21 cellular contexts compared by ENCODE assay signal in genomic region chr20:58218665-58219341, GRCh38. TPM values are rescaled to one million over a fixed set of nuclear protein-coding genes. Genes with fewer than 3 reads are reported as not detected.
DNase-seq lines count a peak whose midpoint lies in the region; ATAC-seq and TF ChIP-seq lines count a peak whose summit lies in the region.
"Had no signal": no experiment of that assay in that cellular context is flagged by ENCODE, and none has a peak within 500 bp of the region (broad histone marks: within the 10 kb centered on the region; RNA-seq: fewer than 3 reads in every experiment).

No MANE protein-coding gene starts in this region.

- peak overlapping the region; percentile 79; the same call in 1 of the 2 replicates for H4K91ac ChIP-seq in IMR-90 (ENCODE audit: insufficient read depth, low read depth, low read length)

- CTCF ChIA-PET in HCT116 (lab: Charles Lee) (no interaction called here), IMR-90 (lab: Yijun Ruan, JAX) (interaction anchor here (1.0 kb wide), 1 partner anchor 11 kb away, joined by 3 read pairs; no protein-coding TSS in a partner anchor)

- H3K36me3 Mint-ChIP-seq in activated T-helper 2 cell treated with anti-CD3 and anti-CD28 coated beads, Interferon-gamma antibody, Interleukin-2, Interleukin-4, amounts not matched to agents 10 μg/mL and 5 μg/mL and 100 μg/mL, durations not matched to agents 14 hours and 24 hours and 36 hours (ENCODE audit: low read depth), result peaks cover 6% of the 10 kb centered on the region

- TF ChIP-seq RAD21 in HCT116 (IDR thresholded peaks at IDR 0.05; ENCODE audit: low read depth) (no peak), IMR-90 (IDR thresholded peaks at IDR 0.05; ENCODE audit: low read length) (no peak)

- RAD21 ChIA-PET in HCT116 (lab: Charles Lee; ENCODE audit: low non-redundant PET in 1 of 2, low total read pairs in 2 of 2, uncharacterized antibody in 2 of 2, unreplicated experiment in 2 of 2), result no interaction called here

- H3K9me3 ChIP-seq in HCT116 (ENCODE audit: control insufficient read depth in 1 of 2, insufficient read depth in 1 of 2, low read depth in 1 of 2, low read length in 2 of 2) (peaks cover 0 to 3% of the 10 kb centered on the region in 2 experiments; a peak in 1 of 4 replicates), IMR-90 (ENCODE audit: control insufficient read depth, insufficient read depth, low read length) (peaks cover 6% of the 10 kb centered on the region)
- H3K9me3 ChIP-seq: SJSA1 had no signal

- H2AFZ ChIP-seq in HCT116 (ENCODE audit: low read depth, low read length, poor library complexity, severe bottlenecking) (no peak overlapping the region), IMR-90 (replicated peaks; ENCODE audit: low read length, poor library complexity) (peak overlapping the region; percentile 6)
- H2AFZ ChIP-seq: GM23338 had no signal

- H3K36me3 ChIP-seq in HCT116 (ENCODE audit: control insufficient read depth in 1 of 2, insufficient read depth in 2 of 2, low read length in 2 of 2) (no peaks in the 10 kb centered on the region), IMR-90 (ENCODE audit: control insufficient read depth, insufficient read depth, low read length) (no peaks in the 10 kb centered on the region)
- H3K36me3 ChIP-seq: BLaER1, SJSA1 had no signal

- TF ChIP-seq POLR2A in HCT116 (IDR thresholded peaks at IDR 0.05; ENCODE audit: borderline replicate concordance, extremely low read depth, insufficient read depth, insufficient read length) (no peak), IMR-90 (IDR thresholded peaks at IDR 0.05; ENCODE audit: low read depth, low read length) (no peak)

- no peaks in the 10 kb centered on the region for H3K79me2 ChIP-seq in HCT116 (ENCODE audit: insufficient read depth, low read length)

- H2BK5ac ChIP-seq in IMR-90 (ENCODE audit: low read depth, low read length, poor library complexity, severe bottlenecking), result peak overlapping the region; percentile 42

- H2BK15ac ChIP-seq in IMR-90 (ENCODE audit: low read depth, low read length), result peak overlapping the region; percentile 40; the same call in 1 of the 3 replicates

- H3K4me1 Mint-ChIP-seq in activated T-helper 2 cell treated with anti-CD3 and anti-CD28 coated beads, Interferon-gamma antibody, Interleukin-2, Interleukin-4, amounts not matched to agents 10 μg/mL and 5 μg/mL and 100 μg/mL, durations not matched to agents 14 hours and 24 hours and 36 hours (ENCODE audit: low read depth), result peaks cover 17% of the 10 kb centered on the region
- H3K4me1 Mint-ChIP-seq: GM23338 had no signal

- H3K9me1 ChIP-seq in IMR-90 (ENCODE audit: insufficient read depth, low read length), result no peaks in the 10 kb centered on the region

- intact Hi-C loops in HCT116 (cut with micrococcal nuclease), result no loop called here
- intact Hi-C loops in IMR-90 (cut with micrococcal nuclease), result loop anchor here (10.0 kb wide), 1 partner anchor 834 kb away; no protein-coding TSS in a partner anchor
- intact Hi-C loops in activated T-helper 2 cell treated with anti-CD3 and anti-CD28 coated beads, Interferon-gamma antibody, Interleukin-2, Interleukin-4, amounts not matched to agents 10 μg/mL and 5 μg/mL and 100 μg/mL, durations not matched to agents 14 hours and 24 hours and 36 hours (cut with micrococcal nuclease), result no loop called here
- intact Hi-C loops in posterior vena cava (cut with DNase I), result no loop called here

- H3K79me1 ChIP-seq in IMR-90 (ENCODE audit: low read depth in 1 of 2, low read length in 2 of 2), result no peaks in the 10 kb centered on the region

- no peak for TF ChIP-seq CTCF in HCT116 (IDR thresholded peaks at IDR 0.05 in 2 of 3, conservative IDR thresholded peaks at IDR 0.05 in 1 of 3; ENCODE audit: borderline replicate concordance in 1 of 3, insufficient read depth in 1 of 3, low read depth in 2 of 3, low read length in 2 of 3)
- TF ChIP-seq CTCF in IMR-90 (conservative IDR thresholded peaks at IDR 0.05; ENCODE audit: low read depth, low read length), result no peak
- no peak for TF ChIP-seq CTCF in foreskin keratinocyte (conservative IDR thresholded peaks at IDR 0.05)

- POLR2A ChIA-PET in HCT116 (lab: Charles Lee) (no interaction called here), IMR-90 (lab: Charles Lee; ENCODE audit: unreplicated experiment) (no interaction called here)

- no peak overlapping the region for H3K27ac ChIP-seq in HCT116 (ENCODE audit: low read depth, low read length)
- H3K27ac ChIP-seq in IMR-90 (ENCODE audit: insufficient read depth, low read length), result 0 out of 2 replicates have a peak overlapping the region, but pooled peaks have one; percentile 15
- no peak overlapping the region for H3K27ac ChIP-seq in foreskin keratinocyte
- H3K27ac ChIP-seq: BLaER1, SJSA1 had no signal

- DNase-seq in HCT116 (ENCODE audit: low read depth, low spot score) (no peak), IMR-90 (no peak), posterior vena cava (ENCODE audit: low spot score) (peak; percentile 59), foreskin keratinocyte (no peak), GM19238 (ENCODE audit: insufficient read length, low spot score) (no peak)
- DNase-seq in activated T-helper 2 cell treated with anti-CD3 and anti-CD28 coated beads, Interferon-gamma antibody, Interleukin-2, Interleukin-4, amounts not matched to agents 10 μg/mL and 5 μg/mL and 100 μg/mL, durations not matched to agents 14 hours and 24 hours and 36 hours (ENCODE audit: low spot score), result no peak
- DNase-seq: ACHN; CD4-positive, alpha-beta T cell; DMS 273 treated with DMSO at 0.1 percent for 48 hours; DMS79 treated with DMSO at 0.1 percent for 48 hours; KBM-7; NCI-H1092; NCI-H1930; NCI-H2227 treated with DMSO at 0.1 percent for 48 hours; NCI-H510A had no signal

- H3K27me3 ChIP-seq in HCT116 (ENCODE audit: insufficient read depth, low read length) (0 out of 2 replicates have a peak, but pooled peaks cover 16% of the 10 kb centered on the region), IMR-90 (ENCODE audit: control insufficient read depth, insufficient read depth, low read length) (peaks cover 48% of the 10 kb centered on the region), foreskin keratinocyte (peaks cover 64% of the 10 kb centered on the region)
- H3K27me3 ChIP-seq: BLaER1 had no signal

- ATAC-seq in HCT116 (no peak), IMR-90 (ENCODE audit: low read depth) (no peak), foreskin keratinocyte (no peak), HG03378 (IDR thresholded peaks at IDR 0.05; ENCODE audit: unreplicated experiment) (no peak)
- ATAC-seq: GM23338, Right ventricle myocardium inferior had no signal

- H3K4ac ChIP-seq in IMR-90 (ENCODE audit: low read depth, low read length), result no peak overlapping the region; the same call in 1 of the 2 replicates

- H4K5ac ChIP-seq in IMR-90 (ENCODE audit: low read depth, low read length), result peak overlapping the region; percentile 3; the same call in 1 of the 2 replicates

- peak overlapping the region; percentile 37 for H3K18ac ChIP-seq in IMR-90 (ENCODE audit: low read depth, low read length)

- no peak overlapping the region for H3K4me2 ChIP-seq in HCT116 (ENCODE audit: low read length)
- no peak overlapping the region; the same call in 1 of the 2 replicates for H3K4me2 ChIP-seq in IMR-90 (ENCODE audit: low read depth, low read length)
- H3K4me2 ChIP-seq: BLaER1, GM23338 had no signal

- H4K8ac ChIP-seq in IMR-90 (ENCODE audit: low read depth in 2 of 2, low read length in 2 of 2), result peak overlapping the region; percentile 31 to 71; a peak in 2 of 4 replicates

- no peak overlapping the region for H3K14ac ChIP-seq in IMR-90 (replicated peaks; ENCODE audit: low read depth, low read length)

- H3K9ac ChIP-seq in HCT116 (ENCODE audit: low read length) (no peak overlapping the region), IMR-90 (ENCODE audit: low read depth, low read length) (no peak overlapping the region; the same call in 1 of the 2 replicates)
- H3K9ac ChIP-seq: BLaER1 had no signal

- BruUV-seq in HCT116 (replicated peaks; lab: Mats Ljungman, UMichigan) (no TSS peak), IMR-90 (replicated peaks; lab: Mats Ljungman, UMichigan) (no TSS peak)

- no peaks in the 10 kb centered on the region for H3K9me2 ChIP-seq in HCT116 (ENCODE audit: insufficient read depth)

- peaks cover 19% of the 10 kb centered on the region for H3K27me3 Mint-ChIP-seq in activated T-helper 2 cell treated with anti-CD3 and anti-CD28 coated beads, Interferon-gamma antibody, Interleukin-2, Interleukin-4, amounts not matched to agents 10 μg/mL and 5 μg/mL and 100 μg/mL, durations not matched to agents 14 hours and 24 hours and 36 hours (ENCODE audit: low read depth)

- H3K4me3 Mint-ChIP-seq in activated T-helper 2 cell treated with anti-CD3 and anti-CD28 coated beads, Interferon-gamma antibody, Interleukin-2, Interleukin-4, amounts not matched to agents 10 μg/mL and 5 μg/mL and 100 μg/mL, durations not matched to agents 14 hours and 24 hours and 36 hours (ENCODE audit: low read depth), result no peak overlapping the region
- H3K4me3 Mint-ChIP-seq: CD4-positive, alpha-beta T cell; GM23338 had no signal

- no peak overlapping the region for H3K23ac ChIP-seq in IMR-90 (ENCODE audit: low read depth, low read length)

- peaks cover 21% of the 10 kb centered on the region for H3K9me3 Mint-ChIP-seq in activated T-helper 2 cell treated with anti-CD3 and anti-CD28 coated beads, Interferon-gamma antibody, Interleukin-2, Interleukin-4, amounts not matched to agents 10 μg/mL and 5 μg/mL and 100 μg/mL, durations not matched to agents 14 hours and 24 hours and 36 hours

- H3K27ac Mint-ChIP-seq in activated T-helper 2 cell treated with anti-CD3 and anti-CD28 coated beads, Interferon-gamma antibody, Interleukin-2, Interleukin-4, amounts not matched to agents 10 μg/mL and 5 μg/mL and 100 μg/mL, durations not matched to agents 14 hours and 24 hours and 36 hours, result peak overlapping the region; percentile 18
- H3K27ac Mint-ChIP-seq: CD4-positive, alpha-beta T cell; GM23338 had no signal

- in situ Hi-C loops in IMR-90 (cut with MboI; ENCODE audit: low sequenced_read_pairs), result loop anchor here (10.0 kb wide), 1 partner anchor 834 kb away; no protein-coding TSS in a partner anchor

- 0 out of 4 replicates have a peak, but pooled peaks cover 0 to under 1% of the 10 kb centered on the region in 2 experiments for H3K4me1 ChIP-seq in HCT116 (ENCODE audit: control insufficient read depth in 1 of 2, insufficient read depth in 2 of 2, low read length in 2 of 2)
- peaks cover 3% of the 10 kb centered on the region; the same call in 1 of the 2 replicates for H3K4me1 ChIP-seq in IMR-90 (ENCODE audit: control insufficient read depth, insufficient read depth, low read length)
- no peaks in the 10 kb centered on the region for H3K4me1 ChIP-seq in foreskin keratinocyte
- H3K4me1 ChIP-seq: BLaER1, Caco-2, SJSA1 had no signal

- no peak overlapping the region for H3K56ac ChIP-seq in IMR-90 (ENCODE audit: extremely low read depth, insufficient read depth, low read length)

- H2BK20ac ChIP-seq in IMR-90 (ENCODE audit: low read depth, low read length), result 0 out of 2 replicates have a peak overlapping the region, but pooled peaks have one; percentile 6

- 25% methylated on average over 2 of the region's 6 CpGs; no CpG with 5 or more reads in 1 of the 2 experiments for WGBS in IMR-90 (ENCODE audit: extremely low coverage in 2 of 2, insufficient read length in 1 of 2), 2 experiments

- peak overlapping the region; percentile 23 for H2AK9ac ChIP-seq in IMR-90 (replicated peaks; ENCODE audit: low read depth, low read length, poor library complexity)

- H4K20me1 ChIP-seq in HCT116 (ENCODE audit: insufficient read depth), result no peaks in the 10 kb centered on the region
- H4K20me1 ChIP-seq in IMR-90 (ENCODE audit: insufficient read depth, low read length), result no peaks in the 10 kb centered on the region
- H4K20me1 ChIP-seq: BLaER1 had no signal

- H2AK5ac ChIP-seq in IMR-90 (ENCODE audit: low read depth, low read length), result peak overlapping the region; percentile 60; the same call in 1 of the 2 replicates

- H3K4me3 ChIP-seq in HCT116 (replicated peaks in 1 of 2; ENCODE audit: low read depth in 1 of 2, low read length in 2 of 2) (no peak overlapping the region), IMR-90 (ENCODE audit: insufficient read depth, low read depth, low read length) (no peak overlapping the region)
- H3K4me3 ChIP-seq: BLaER1, GM23338, SJSA1 had no signal

- H2BK120ac ChIP-seq in IMR-90 (ENCODE audit: low read depth, low read length), result no peak overlapping the region

- dilution Hi-C loops in IMR-90 (cut with HindIII; ENCODE audit: low sequenced_read_pairs, unreplicated experiment), result no loop called here

RNA-seq across cellular contexts. Expression of gene ANKRD60, which starts 9.7 kb away (rescaled TPM):
- total RNA-seq in HCT116 (2021; ENCODE audit: unreplicated experiment), result not detected
- not detected in 2 replicates for polyA plus RNA-seq in HCT116 (2012)
- total RNA-seq in IMR-90 (2012; rRNA removed), result not detected in 2 replicates
- not detected in 2 replicates for polyA plus RNA-seq in IMR-90 (2012; rRNA removed)
- polyA plus RNA-seq in IMR-90 (2012; cell fraction: cytosol; rRNA removed), result not detected in 2 replicates
- not detected in 2 replicates for polyA plus RNA-seq in IMR-90 (2012; cell fraction: nucleus; rRNA removed; ENCODE audit: low replicate concordance)
- total RNA-seq in activated T-helper 2 cell treated with anti-CD3 and anti-CD28 coated beads, Interferon-gamma antibody, Interleukin-2, Interleukin-4, amounts not matched to agents 10 μg/mL and 5 μg/mL and 100 μg/mL, durations not matched to agents 14 hours and 24 hours and 36 hours, result not detected in 2 replicates
- total RNA-seq in posterior vena cava, result not detected
- total RNA-seq in foreskin keratinocyte, result not detected in 2 replicates
- not detected in 2 replicates for polyA plus RNA-seq in foreskin keratinocyte
- total RNA-seq: Caco-2; CD4-positive, alpha-beta T cell; GM23338; Right ventricle myocardium inferior; SJSA1 had no signal
- polyA plus RNA-seq: GM23338 had no signal
